1 cellular context compared by ENCODE assay signal in genomic region chr6:81812416-81812815, GRCh38.
A peak's percentile ranks its signal among the peaks of the same experiment; 100 is the strongest.
TF ChIP-seq lines count a peak whose summit lies in the region.

No MANE protein-coding gene starts in this region.

TF ChIP-seq in HepG2, 621 proteins besides CTCF, POLR2A, EP300 and RAD21:
- TF ChIP-seq MAFK (conservative IDR thresholded peaks at IDR 0.05 in 1 of 2, IDR thresholded peaks at IDR 0.05 in 1 of 2; ENCODE audit: low read length in 2 of 2): peak in 1 of 2 experiments; percentile 23; a peak in 2 of 4 replicates
- no peak for TF ChIP-seq NR2C2 (CRISPR knock-in tag; IDR thresholded peaks at IDR 0.05; ENCODE audit: borderline replicate concordance)
